Comparison of ENCODE assay signal across 33 cellular contexts in genomic region chr3:127166501-127167065, GRCh38. TPM values are rescaled to one million over a fixed set of nuclear protein-coding genes. Genes with fewer than 3 reads are reported as not detected.
"Had no signal": no experiment of that assay in that cellular context is flagged by ENCODE, and none has a peak within 500 bp of the region (broad histone marks: within the 10 kb centered on the region; RNA-seq: fewer than 3 reads in every experiment).

No MANE protein-coding gene starts in this region.

- H3K27ac ChIP-seq: adrenal gland, ascending aorta, brain microvascular endothelial cell, foreskin keratinocyte, gastrocnemius medialis, heart left ventricle had no signal

- ATAC-seq: activated CD8-positive, alpha-beta memory T cell treated with anti-CD3 and anti-CD28 coated beads, Interleukin-2, amount 10 ng/mL, durations not matched to agents 7 days and 5 days; activated CD8-positive, alpha-beta T cell treated with anti-CD3 and anti-CD28 coated beads, Interleukin-2, amount 10 ng/mL, durations not matched to agents 7 days and 5 days; activated naive CD8-positive, alpha-beta T cell treated with anti-CD3 and anti-CD28 coated beads, Interleukin-2, amount 50 U/mL, for 24 hours; foreskin keratinocyte; gastrocnemius medialis; heart left ventricle had no signal

- H3K4me1 Mint-ChIP-seq: activated CD4-positive, alpha-beta T cell treated with anti-CD3 and anti-CD28 coated beads for 36 hours; activated CD4-positive, alpha-beta T cell treated with anti-CD3 and anti-CD28 coated beads, Interleukin-2, amount 10 ng/mL, durations not matched to agents 24 days and 14 days; activated CD8-positive, alpha-beta memory T cell treated with anti-CD3 and anti-CD28 coated beads, Interleukin-2, amount 10 ng/mL, durations not matched to agents 7 days and 5 days; activated naive CD4-positive, alpha-beta T cell treated with anti-CD3 and anti-CD28 coated beads, Interleukin-2, amount 50 U/mL, for 24 hours; activated naive CD8-positive, alpha-beta T cell treated with anti-CD3 and anti-CD28 coated beads for 36 hours; activated naive CD8-positive, alpha-beta T cell treated with anti-CD3 and anti-CD28 coated beads, Interleukin-2, amount 50 U/mL, for 24 hours; central memory CD8-positive, alpha-beta T cell had no signal

- H3K4me3 ChIP-seq: adrenal gland, ascending aorta, gastrocnemius medialis, heart left ventricle had no signal

- H3K36me3 ChIP-seq: adrenal gland, ascending aorta, brain microvascular endothelial cell, gastrocnemius medialis, heart left ventricle had no signal

- H3K27me3 Mint-ChIP-seq: activated CD4-positive, alpha-beta T cell treated with anti-CD3 and anti-CD28 coated beads, Interleukin-2, amount 10 ng/mL, durations not matched to agents 24 days and 14 days; activated naive CD4-positive, alpha-beta T cell treated with anti-CD3 and anti-CD28 coated beads, Interleukin-2, amount 50 U/mL, for 24 hours had no signal

- H3K4me1 ChIP-seq: adrenal gland had no signal

- H3K27ac Mint-ChIP-seq: activated CD4-positive, alpha-beta memory T cell treated with anti-CD3 and anti-CD28 coated beads for 36 hours; activated CD4-positive, alpha-beta T cell treated with anti-CD3 and anti-CD28 coated beads for 36 hours; activated CD4-positive, alpha-beta T cell treated with anti-CD3 and anti-CD28 coated beads, Interleukin-2, amount 10 ng/mL, durations not matched to agents 24 days and 14 days; activated CD8-positive, alpha-beta memory T cell treated with anti-CD3 and anti-CD28 coated beads, Interleukin-2, amount 10 ng/mL, durations not matched to agents 7 days and 5 days; activated CD8-positive, alpha-beta T cell treated with anti-CD3 and anti-CD28 coated beads, Interleukin-2, amount 10 ng/mL, durations not matched to agents 7 days and 5 days; activated naive CD4-positive, alpha-beta T cell treated with anti-CD3 and anti-CD28 coated beads for 36 hours; activated naive CD4-positive, alpha-beta T cell treated with anti-CD3 and anti-CD28 coated beads, Interleukin-2, amount 50 U/mL, for 24 hours; activated naive CD8-positive, alpha-beta T cell treated with anti-CD3 and anti-CD28 coated beads for 36 hours; activated naive CD8-positive, alpha-beta T cell treated with anti-CD3 and anti-CD28 coated beads, Interleukin-2, amount 50 U/mL, for 24 hours; activated T-helper 1 cell treated with anti-CD3 and anti-CD28 coated beads, Interleukin-12 subunit alpha, Interleukin-12 subunit beta, Interleukin-2, Interleukin-4 antibody, amounts not matched to agents 30 ng/mL and 10 ng/mL and 1 ng/mL, durations not matched to agents 14 hours and 24 hours and 36 hours had no signal

- H3K4me3 Mint-ChIP-seq: activated CD4-positive, alpha-beta memory T cell treated with anti-CD3 and anti-CD28 coated beads for 36 hours; activated CD4-positive, alpha-beta T cell treated with anti-CD3 and anti-CD28 coated beads for 36 hours; activated CD4-positive, alpha-beta T cell treated with anti-CD3 and anti-CD28 coated beads, Interleukin-2, amount 10 ng/mL, durations not matched to agents 24 days and 14 days; activated CD8-positive, alpha-beta memory T cell treated with anti-CD3 and anti-CD28 coated beads, Interleukin-2, amount 10 ng/mL, durations not matched to agents 7 days and 5 days; activated CD8-positive, alpha-beta T cell treated with anti-CD3 and anti-CD28 coated beads, Interleukin-2, amount 10 ng/mL, durations not matched to agents 7 days and 5 days; activated naive CD4-positive, alpha-beta T cell treated with anti-CD3 and anti-CD28 coated beads for 36 hours; activated naive CD4-positive, alpha-beta T cell treated with anti-CD3 and anti-CD28 coated beads, Interleukin-2, amount 50 U/mL, for 24 hours; activated naive CD8-positive, alpha-beta T cell treated with anti-CD3 and anti-CD28 coated beads for 36 hours; activated naive CD8-positive, alpha-beta T cell treated with anti-CD3 and anti-CD28 coated beads, Interleukin-2, amount 50 U/mL, for 24 hours; activated T-helper 1 cell treated with anti-CD3 and anti-CD28 coated beads, Interleukin-12 subunit alpha, Interleukin-12 subunit beta, Interleukin-2, Interleukin-4 antibody, amounts not matched to agents 30 ng/mL and 10 ng/mL and 1 ng/mL, durations not matched to agents 14 hours and 24 hours and 36 hours; central memory CD8-positive, alpha-beta T cell had no signal

- H3K36me3 Mint-ChIP-seq: activated CD4-positive, alpha-beta memory T cell treated with anti-CD3 and anti-CD28 coated beads for 36 hours; activated CD8-positive, alpha-beta memory T cell treated with anti-CD3 and anti-CD28 coated beads, Interleukin-2, amount 10 ng/mL, durations not matched to agents 7 days and 5 days; activated naive CD4-positive, alpha-beta T cell treated with anti-CD3 and anti-CD28 coated beads, Interleukin-2, amount 50 U/mL, for 24 hours; activated naive CD8-positive, alpha-beta T cell treated with anti-CD3 and anti-CD28 coated beads for 36 hours had no signal

- H3K9me3 ChIP-seq: adrenal gland, ascending aorta, gastrocnemius medialis, heart left ventricle had no signal

- H3K9me3 Mint-ChIP-seq: activated CD4-positive, alpha-beta memory T cell treated with anti-CD3 and anti-CD28 coated beads for 36 hours; activated CD4-positive, alpha-beta T cell treated with anti-CD3 and anti-CD28 coated beads, Interleukin-2, amount 10 ng/mL, durations not matched to agents 24 days and 14 days; activated naive CD4-positive, alpha-beta T cell treated with anti-CD3 and anti-CD28 coated beads for 36 hours; activated naive CD4-positive, alpha-beta T cell treated with anti-CD3 and anti-CD28 coated beads, Interleukin-2, amount 50 U/mL, for 24 hours; activated naive CD8-positive, alpha-beta T cell treated with anti-CD3 and anti-CD28 coated beads for 36 hours; activated naive CD8-positive, alpha-beta T cell treated with anti-CD3 and anti-CD28 coated beads, Interleukin-2, amount 50 U/mL, for 24 hours; activated T-helper 1 cell treated with anti-CD3 and anti-CD28 coated beads, Interleukin-12 subunit alpha, Interleukin-12 subunit beta, Interleukin-2, Interleukin-4 antibody, amounts not matched to agents 30 ng/mL and 10 ng/mL and 1 ng/mL, durations not matched to agents 14 hours and 24 hours and 36 hours; central memory CD8-positive, alpha-beta T cell had no signal

- DNase-seq: activated CD4-positive, alpha-beta T cell treated with anti-CD3 and anti-CD28 coated beads, Interleukin-2, amount 10 ng/mL, durations not matched to agents 24 days and 14 days; activated CD4-positive, CD25-positive, alpha-beta regulatory T cell; activated CD4-positive, CD25-positive, alpha-beta regulatory T cell treated with anti-CD3 and anti-CD28 coated beads, Interleukin-2, amount 50 U/mL, for 72 hours; activated CD8-positive, alpha-beta memory T cell treated with anti-CD3 and anti-CD28 coated beads, Interleukin-2, amount 10 ng/mL, durations not matched to agents 7 days and 5 days; activated CD8-positive, alpha-beta memory T cell treated with anti-CD3 and anti-CD28 coated beads, Interleukin-2, amount 50 U/mL, for 4 hours; activated CD8-positive, alpha-beta T cell treated with anti-CD3 and anti-CD28 coated beads, Interleukin-2, amount 10 ng/mL, durations not matched to agents 7 days and 5 days; activated naive CD4-positive, alpha-beta T cell treated with anti-CD3 and anti-CD28 coated beads for 36 hours; activated naive CD8-positive, alpha-beta T cell treated with anti-CD3 and anti-CD28 coated beads for 36 hours; activated naive CD8-positive, alpha-beta T cell treated with anti-CD3 and anti-CD28 coated beads, Interleukin-2, amount 50 U/mL, for 24 hours; activated T-cell treated with anti-CD3 and anti-CD28 coated beads, Interleukin-2, amount 50 U/mL, for 1 hour; activated T-cell treated with anti-CD3 and anti-CD28 coated beads, Interleukin-2, amount 50 U/mL, for 48 hours; adrenal gland; brain microvascular endothelial cell; effector CD8-positive, alpha-beta T cell; foreskin keratinocyte; gastrocnemius medialis; glutamatergic neuron; heart left ventricle; T-helper 2 cell had no signal

- H3K27me3 ChIP-seq: adrenal gland, ascending aorta, brain microvascular endothelial cell, gastrocnemius medialis had no signal

RNA-seq across cellular contexts. Expression of gene PRR23E, which starts 26.3 kb away (rescaled TPM):
- total RNA-seq: activated CD4-positive, alpha-beta memory T cell treated with anti-CD3 and anti-CD28 coated beads for 36 hours; activated CD4-positive, alpha-beta T cell treated with anti-CD3 and anti-CD28 coated beads for 36 hours; activated CD4-positive, alpha-beta T cell treated with anti-CD3 and anti-CD28 coated beads, Interleukin-2, amount 10 ng/mL, durations not matched to agents 24 days and 14 days; activated CD8-positive, alpha-beta memory T cell treated with anti-CD3 and anti-CD28 coated beads for 36 hours; activated CD8-positive, alpha-beta memory T cell treated with anti-CD3 and anti-CD28 coated beads, Interleukin-2, amount 10 ng/mL, durations not matched to agents 7 days and 5 days; activated CD8-positive, alpha-beta T cell treated with anti-CD3 and anti-CD28 coated beads, Interleukin-2, amount 10 ng/mL, durations not matched to agents 7 days and 5 days; activated naive CD4-positive, alpha-beta T cell treated with anti-CD3 and anti-CD28 coated beads for 36 hours; activated naive CD8-positive, alpha-beta T cell treated with anti-CD3 and anti-CD28 coated beads for 36 hours; activated T-helper 1 cell treated with anti-CD3 and anti-CD28 coated beads, Interleukin-12 subunit alpha, Interleukin-12 subunit beta, Interleukin-2, Interleukin-4 antibody, amounts not matched to agents 30 ng/mL and 10 ng/mL and 1 ng/mL, durations not matched to agents 14 hours and 24 hours and 36 hours; adrenal gland; ascending aorta; bronchial epithelial cell; cardiac septum; cerebellum; dermis microvascular lymphatic vessel endothelial cell; epithelial cell of proximal tubule; esophagus mucosa; foreskin keratinocyte; gastrocnemius medialis; heart left ventricle; T-helper 1 cell treated with Interleukin-12 subunit alpha and Interleukin-12 subunit beta and Interleukin-4 antibody, amounts not matched to agents 30 ng/mL and 1 ng/mL, for 36 hours had no signal
- polyA plus RNA-seq: adrenal gland, foreskin keratinocyte, heart left ventricle had no signal
